ENCODE assay signal across 20 cellular contexts in genomic region chr16:84434800-84435199, GRCh38.
"Had no signal": no experiment of that assay in that cellular context is flagged by ENCODE, and none has a peak within 500 bp of the region (broad histone marks: within the 10 kb centered on the region; RNA-seq: fewer than 3 reads in every experiment).

No MANE protein-coding gene starts in this region.

- H3K36me3 ChIP-seq: prostate gland, right atrium auricular region, tibial nerve, uterus, WERI-Rb-1 had no signal

- H3K27ac ChIP-seq: dorsolateral prefrontal cortex, epithelial cell of prostate, foreskin keratinocyte, right atrium auricular region, tibial nerve, uterus, WERI-Rb-1 had no signal

- H3K36me3 Mint-ChIP-seq: activated naive CD8-positive, alpha-beta T cell treated with anti-CD3 and anti-CD28 coated beads for 36 hours had no signal

- H3K4me1 Mint-ChIP-seq: activated naive CD8-positive, alpha-beta T cell treated with anti-CD3 and anti-CD28 coated beads for 36 hours; endodermal cell had no signal

- DNase-seq: activated CD4-positive, alpha-beta T cell treated with anti-CD3 and anti-CD28 coated beads, Interleukin-2, amount 50 U/mL, for 4 hours; activated naive CD8-positive, alpha-beta T cell treated with anti-CD3 and anti-CD28 coated beads for 36 hours; amniotic stem cell; dorsolateral prefrontal cortex; endodermal cell; foreskin keratinocyte; hippocampal formation; islet precursor cell; stimulated activated CD4-positive, alpha-beta T cell treated with anti-CD3 and anti-CD28 coated beads, Interleukin-2, amount 100 ng/mL, for 24 hours; stimulated activated naive CD4-positive, alpha-beta T cell treated with Interleukin-2 at 50 U/mL for 16 hours; uterus; WERI-Rb-1 had no signal

- H3K4me3 ChIP-seq: dorsolateral prefrontal cortex, lung, prostate gland, right atrium auricular region, tibial nerve, uterus had no signal

- ATAC-seq: foreskin keratinocyte had no signal

- H3K4me3 Mint-ChIP-seq: activated naive CD8-positive, alpha-beta T cell treated with anti-CD3 and anti-CD28 coated beads for 36 hours; activated T-helper 1 cell treated with anti-CD3 and anti-CD28 coated beads, Interleukin-12 subunit alpha, Interleukin-12 subunit beta, Interleukin-2, Interleukin-4 antibody, amounts not matched to agents 30 ng/mL and 10 ng/mL and 1 ng/mL, durations not matched to agents 14 hours and 24 hours and 36 hours; endodermal cell; neural crest cell; T-helper 1 cell treated with Interleukin-12 subunit alpha and Interleukin-12 subunit beta and Interleukin-4 antibody, amounts not matched to agents 30 μg/mL and 1 μg/mL, for 36 hours had no signal

- H3K4me1 ChIP-seq: foreskin keratinocyte, right atrium auricular region, tibial nerve, uterus had no signal

- H3K9me3 Mint-ChIP-seq: activated naive CD8-positive, alpha-beta T cell treated with anti-CD3 and anti-CD28 coated beads for 36 hours; activated T-helper 1 cell treated with anti-CD3 and anti-CD28 coated beads, Interleukin-12 subunit alpha, Interleukin-12 subunit beta, Interleukin-2, Interleukin-4 antibody, amounts not matched to agents 30 ng/mL and 10 ng/mL and 1 ng/mL, durations not matched to agents 14 hours and 24 hours and 36 hours; endodermal cell; neural crest cell; T-helper 1 cell treated with Interleukin-12 subunit alpha and Interleukin-12 subunit beta and Interleukin-4 antibody, amounts not matched to agents 30 μg/mL and 1 μg/mL, for 36 hours had no signal

- H3K9me3 ChIP-seq: prostate gland, right atrium auricular region, tibial nerve, uterus had no signal

- H3K27ac Mint-ChIP-seq: activated naive CD8-positive, alpha-beta T cell treated with anti-CD3 and anti-CD28 coated beads for 36 hours; activated T-helper 1 cell treated with anti-CD3 and anti-CD28 coated beads, Interleukin-12 subunit alpha, Interleukin-12 subunit beta, Interleukin-2, Interleukin-4 antibody, amounts not matched to agents 30 ng/mL and 10 ng/mL and 1 ng/mL, durations not matched to agents 14 hours and 24 hours and 36 hours; endodermal cell; T-helper 1 cell treated with Interleukin-12 subunit alpha and Interleukin-12 subunit beta and Interleukin-4 antibody, amounts not matched to agents 30 μg/mL and 1 μg/mL, for 36 hours had no signal

- H3K27me3 ChIP-seq: dorsolateral prefrontal cortex, right atrium auricular region, uterus had no signal
